Comparison of ENCODE assay signal across 1 cellular context in the genomic region with DNA sequence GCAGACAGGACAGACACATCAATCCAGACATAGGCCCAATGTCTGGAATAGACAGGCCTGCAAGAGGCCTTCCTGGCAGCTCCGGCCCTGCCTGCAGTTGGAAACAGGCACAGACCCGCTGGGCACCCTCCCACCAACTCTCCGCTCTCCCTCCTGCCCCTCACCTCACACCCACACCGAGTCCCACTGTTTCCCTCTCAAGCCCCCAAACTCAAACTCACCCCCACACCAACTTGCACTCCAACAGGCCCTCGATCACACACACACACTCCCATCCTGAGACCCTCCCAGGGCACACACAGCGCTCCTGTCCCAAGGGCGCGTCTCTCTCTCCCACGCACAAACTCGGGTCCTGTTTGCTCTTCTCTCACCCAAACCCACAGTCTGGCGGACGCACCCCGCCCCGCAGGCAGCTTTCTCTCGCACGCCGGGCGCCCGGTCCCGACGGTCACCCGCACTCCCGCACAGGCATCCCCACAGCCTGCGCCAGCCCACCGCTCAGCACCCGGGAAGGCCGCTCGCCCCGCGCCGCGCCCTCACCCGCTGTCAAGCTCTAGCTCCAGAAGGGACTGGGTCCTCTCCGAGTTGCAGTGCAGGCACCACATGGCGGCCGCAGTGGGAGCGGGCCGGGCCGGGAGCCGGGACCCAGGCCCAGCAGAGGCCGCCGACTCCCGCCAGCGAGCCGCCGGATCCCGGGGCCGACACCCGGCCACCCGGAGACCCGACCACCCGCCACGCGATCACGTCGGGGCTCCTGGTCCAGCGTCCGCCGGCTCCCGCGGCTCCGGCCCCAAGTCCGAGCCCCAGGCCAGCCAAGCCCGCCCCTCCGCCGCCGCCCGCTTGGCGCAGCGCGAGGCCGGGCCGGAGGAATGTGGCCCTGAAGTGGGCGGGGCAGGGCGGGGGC.
TF ChIP-seq lines count a peak whose summit lies in the region.

No MANE protein-coding gene starts in this region.

TF ChIP-seq in WTC11, 78 proteins besides CTCF, POLR2A, EP300 and RAD21 (continued from another document):
- TF ChIP-seq, protein P1, sequence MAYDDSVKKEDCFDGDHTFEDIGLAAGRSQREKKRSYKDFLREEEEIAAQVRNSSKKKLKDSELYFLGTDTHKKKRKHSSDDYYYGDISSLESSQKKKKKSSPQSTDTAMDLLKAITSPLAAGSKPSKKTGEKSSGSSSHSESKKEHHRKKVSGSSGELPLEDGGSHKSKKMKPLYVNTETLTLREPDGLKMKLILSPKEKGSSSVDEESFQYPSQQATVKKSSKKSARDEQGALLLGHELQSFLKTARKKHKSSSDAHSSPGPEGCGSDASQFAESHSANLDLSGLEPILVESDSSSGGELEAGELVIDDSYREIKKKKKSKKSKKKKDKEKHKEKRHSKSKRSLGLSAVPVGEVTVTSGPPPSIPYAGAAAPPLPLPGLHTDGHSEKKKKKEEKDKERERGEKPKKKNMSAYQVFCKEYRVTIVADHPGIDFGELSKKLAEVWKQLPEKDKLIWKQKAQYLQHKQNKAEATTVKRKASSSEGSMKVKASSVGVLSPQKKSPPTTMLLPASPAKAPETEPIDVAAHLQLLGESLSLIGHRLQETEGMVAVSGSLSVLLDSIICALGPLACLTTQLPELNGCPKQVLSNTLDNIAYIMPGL (CRISPR knock-in tag; IDR thresholded peaks at IDR 0.05) = peak; percentile 62; the same call in 1 of the 2 replicates
- TF ChIP-seq OVOL2 (CRISPR knock-in tag; IDR thresholded peaks at IDR 0.05; ENCODE audit: borderline replicate concordance) (no peak), ESRRA (CRISPR knock-in tag; IDR thresholded peaks at IDR 0.05; ENCODE audit: borderline replicate concordance) (0 out of 2 replicates have a peak, but pooled peaks have one; percentile 37), ELF4 (CRISPR knock-in tag; IDR thresholded peaks at IDR 0.05; ENCODE audit: low read depth) (0 out of 2 replicates have a peak, but pooled peaks have one; percentile 38), NFATC4 (CRISPR knock-in tag; IDR thresholded peaks at IDR 0.05) (no peak), ZNF671 (CRISPR knock-in tag; IDR thresholded peaks at IDR 0.05) (no peak), TP53 (CRISPR knock-in tag; IDR thresholded peaks at IDR 0.05) (no peak), NR1H2 (CRISPR knock-in tag; IDR thresholded peaks at IDR 0.05) (no peak)
